In the genomic region with DNA sequence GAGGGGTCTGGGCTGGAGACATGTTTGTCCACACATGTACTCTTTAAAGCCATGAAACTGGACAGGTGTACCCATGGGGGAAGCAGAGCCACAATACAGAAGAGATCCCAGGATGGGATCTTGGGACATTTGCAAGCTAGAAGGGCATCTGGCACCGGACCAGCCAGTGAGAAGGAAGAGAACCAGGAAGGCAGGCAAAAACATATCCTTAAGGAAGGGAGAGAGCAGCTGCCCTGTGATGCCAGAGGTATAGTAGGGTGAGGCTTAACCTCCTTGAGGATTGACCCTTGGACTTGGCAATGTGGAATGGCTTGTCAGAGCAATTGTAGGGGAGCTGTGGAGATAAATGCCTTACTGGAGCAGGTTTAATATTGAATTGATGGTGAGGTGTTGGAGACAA, we compare ENCODE assay signal across 31 cellular contexts. TPM values are rescaled to one million over a fixed set of nuclear protein-coding genes. Genes with fewer than 3 reads are reported as not detected.
A peak's percentile ranks its signal among the peaks of the same experiment; 100 is the strongest.
DNase-seq lines count a peak whose midpoint lies in the region; ATAC-seq and TF ChIP-seq lines count a peak whose summit lies in the region.
"Had no signal": no experiment of that assay in that cellular context is flagged by ENCODE, and none has a peak within 500 bp of the region (broad histone marks: within the 10 kb centered on the region; RNA-seq: fewer than 3 reads in every experiment).

No MANE protein-coding gene starts in this region.

- POLR2A ChIA-PET in Caco-2 (lab: Charles Lee), result interaction anchor here (2.5 kb wide), 1 partner anchor 17 kb away, joined by 12 read pairs; the partner anchor contains the start of gene SUV39H2

- peak overlapping the region in 4 of 7 donors; percentile 10 to 84 (median 41) for H3K27ac Mint-ChIP-seq in CD14-positive monocyte
- peak overlapping the region; percentile 21 for H3K27ac Mint-ChIP-seq in Caco-2 (ENCODE audit: unreplicated experiment)
- peak overlapping the region in 3 of 5 experiments; percentile 0 to 39 (median 37) for H3K27ac Mint-ChIP-seq in brain

- ATAC-seq in GM21529 (IDR thresholded peaks at IDR 0.05; ENCODE audit: unreplicated experiment), result no peak
- ATAC-seq: activated CD8-positive, alpha-beta T cell treated with anti-CD3 and anti-CD28 coated beads, Interleukin-2, amount 10 ng/mL, durations not matched to agents 7 days and 5 days; gastrocnemius medialis; HCT116; sciatic nerve; stimulated activated naive B cell treated with anti-CD40 and anti-IgM and Interleukin-4, amounts not matched to agents 10 μg/mL and 1 μg/mL and 100 μg/mL, for 72 hours; upper lobe of right lung had no signal

- H3K36me3 Mint-ChIP-seq in CD14-positive monocyte (peaks cover 37 to 50% of the 10 kb centered on the region in 2 donors), Caco-2 (ENCODE audit: insufficient read depth, unreplicated experiment) (peaks cover 36% of the 10 kb centered on the region), brain (peaks cover 42% of the 10 kb centered on the region)

- no peaks in the 10 kb centered on the region for H3K9me3 ChIP-seq in Caco-2
- H3K9me3 ChIP-seq in muscle layer of duodenum (ENCODE audit: control insufficient read depth in 1 of 2, low read length in 2 of 2), result peaks cover 0 to 3% of the 10 kb centered on the region in 2 donors
- H3K9me3 ChIP-seq: BLaER1, breast epithelium, gastrocnemius medialis, suprapubic skin, upper lobe of right lung had no signal

- H3K9me3 Mint-ChIP-seq in CD14-positive monocyte (no peaks in the 10 kb centered on the region), Caco-2 (ENCODE audit: unreplicated experiment) (no peaks in the 10 kb centered on the region), brain (no peaks in the 10 kb centered on the region)
- H3K9me3 Mint-ChIP-seq: stimulated activated naive B cell treated with anti-CD40 and anti-IgM and Interleukin-4, amounts not matched to agents 10 μg/mL and 1 μg/mL and 100 μg/mL, for 72 hours had no signal

- intact Hi-C loops in CD14-positive monocyte (cut with micrococcal nuclease), result no loop called here
- intact Hi-C loops in Caco-2 (cut with micrococcal nuclease; ENCODE audit: unreplicated experiment), result no loop called here

- no TSS peak for BruUV-seq in Caco-2 (replicated peaks; lab: Mats Ljungman, UMichigan)

- no peak for TF ChIP-seq CTCF in CD14-positive monocyte (IDR thresholded peaks at IDR 0.05)
- TF ChIP-seq CTCF in Caco-2 (IDR thresholded peaks at IDR 0.05; ENCODE audit: insufficient read depth in 1 of 2, low read depth in 1 of 2, low read length in 1 of 2, severe bottlenecking in 1 of 2, unreplicated experiment in 1 of 2), result peak in 1 of 2 experiments; percentile 3
- TF ChIP-seq CTCF in brain (conservative IDR thresholded peaks at IDR 0.05), result no peak

- H3K4me1 Mint-ChIP-seq in CD14-positive monocyte (peaks cover 23% of the 10 kb centered on the region), Caco-2 (ENCODE audit: low read depth, unreplicated experiment) (peaks cover 12% of the 10 kb centered on the region), brain (no peaks in the 10 kb centered on the region)

- H3K27me3 ChIP-seq in Caco-2 (replicated peaks; ENCODE audit: control insufficient read depth, insufficient read depth, low read length), result no peaks in the 10 kb centered on the region
- no peaks in the 10 kb centered on the region for H3K27me3 ChIP-seq in muscle layer of duodenum (ENCODE audit: low read depth, low read length)
- H3K27me3 ChIP-seq: BLaER1, breast epithelium, gastrocnemius medialis, suprapubic skin, upper lobe of right lung had no signal

- CTCF ChIA-PET in Caco-2 (lab: Charles Lee), result interaction anchor here (1.2 kb wide), 1 partner anchor 17 kb away, joined by 5 read pairs; the partner anchor contains the start of gene SUV39H2

- no peak overlapping the region for H3K4me3 ChIP-seq in Caco-2 (ENCODE audit: low read depth, low read length)
- no peak overlapping the region for H3K4me3 ChIP-seq in muscle layer of duodenum (ENCODE audit: low read depth in 1 of 2, low read length in 2 of 2)
- H3K4me3 ChIP-seq: BLaER1, breast epithelium, gastrocnemius medialis, lung, PC-9, suprapubic skin, upper lobe of right lung had no signal

- 0 out of 2 replicates have a peak, but pooled peaks cover 4% of the 10 kb centered on the region for H3K4me1 ChIP-seq in Caco-2
- H3K4me1 ChIP-seq in muscle layer of duodenum (ENCODE audit: control insufficient read depth in 1 of 2, insufficient read depth in 2 of 2, low read length in 2 of 2), result no peaks in the 10 kb centered on the region
- H3K4me1 ChIP-seq: BLaER1, breast epithelium, suprapubic skin, upper lobe of right lung had no signal

- peaks cover 1% of the 10 kb centered on the region; the same call in 1 of the 2 replicates for H3K36me3 ChIP-seq in Caco-2 (ENCODE audit: control insufficient read depth, insufficient read depth, low read length)
- H3K36me3 ChIP-seq in muscle layer of duodenum (ENCODE audit: control insufficient read depth in 1 of 2, insufficient read depth in 2 of 2, low read length in 2 of 2), result peaks cover 14 to 27% of the 10 kb centered on the region in 2 donors
- H3K36me3 ChIP-seq: breast epithelium had no signal

- H3K4me3 Mint-ChIP-seq in CD14-positive monocyte (no peak overlapping the region), Caco-2 (ENCODE audit: unreplicated experiment) (no peak overlapping the region), brain (no peak overlapping the region)
- H3K4me3 Mint-ChIP-seq: activated CD8-positive, alpha-beta T cell treated with anti-CD3 and anti-CD28 coated beads, Interleukin-2, amount 10 ng/mL, durations not matched to agents 7 days and 5 days; stimulated activated naive B cell treated with anti-CD40 and anti-IgM and Interleukin-4, amounts not matched to agents 10 μg/mL and 1 μg/mL and 100 μg/mL, for 72 hours had no signal

- peaks cover 0 to 3% (median 0%) of the 10 kb centered on the region in 3 donors for H3K27me3 Mint-ChIP-seq in CD14-positive monocyte (ENCODE audit: low read depth in 3 of 3)
- H3K27me3 Mint-ChIP-seq in Caco-2 (ENCODE audit: insufficient read depth, unreplicated experiment), result no peaks in the 10 kb centered on the region
- no peaks in the 10 kb centered on the region for H3K27me3 Mint-ChIP-seq in brain
- H3K27me3 Mint-ChIP-seq: progenitor cell of endocrine pancreas; stimulated activated naive B cell treated with anti-CD40 and anti-IgM and Interleukin-4, amounts not matched to agents 10 μg/mL and 1 μg/mL and 100 μg/mL, for 72 hours had no signal

- H3K27ac ChIP-seq in muscle layer of duodenum (ENCODE audit: low read length), result peak overlapping the region; percentile 32
- H3K27ac ChIP-seq: BLaER1, breast epithelium, gastrocnemius medialis, suprapubic skin, upper lobe of right lung had no signal

- DNase-seq in CD14-positive monocyte (ENCODE audit: low spot score) (no peak), Caco-2 (no peak), AML-193 (lab: John Stamatoyannopoulos, UW) (no peak), germinal center (ENCODE audit: low spot score) (no peak), NCI-H1930 (lab: John Stamatoyannopoulos, UW) (no peak)
- DNase-seq: activated CD8-positive, alpha-beta T cell treated with anti-CD3 and anti-CD28 coated beads, Interleukin-2, amount 10 ng/mL, durations not matched to agents 7 days and 5 days; activated gamma-delta T cell; amygdala; DMS79 treated with DMSO at 0.1 percent for 48 hours; gastrocnemius medialis; GDM1; Karpas-422; NCI-H1436; NCI-H226; NCI-H526 treated with DMSO at 0.1 percent for 48 hours; PC-9; Right ventricle myocardium superior; stimulated activated CD4-positive, alpha-beta T cell treated with anti-CD3 and anti-CD28 coated beads, Interleukin-12 subunit alpha, Interleukin-12 subunit beta, amount 100 ng/mL, for 4 hours; stimulated activated CD4-positive, alpha-beta T cell treated with anti-CD3 and anti-CD28 coated beads, Interleukin-4, amount 100 ng/mL, for 24 hours; stimulated activated naive B cell treated with anti-CD40 and anti-IgM and Interleukin-4, amounts not matched to agents 10 μg/mL and 1 μg/mL and 100 μg/mL, for 72 hours; upper lobe of right lung had no signal

RNA-seq across cellular contexts. Expression of gene SUV39H2, which starts 17.9 kb away (rescaled TPM):
- polyA plus RNA-seq in CD14-positive monocyte, result 1 to 10 TPM in 1 of 2 donors, under 1 TPM in 1; 0.86 to 1.2 TPM
- total RNA-seq in Caco-2 (2022), result 58.3 and 60.4 TPM in 2 replicates
- 8.7 TPM for polyA plus RNA-seq in brain (ENCODE audit: insufficient read depth, low read depth, low replicate concordance)

RNA-seq across cellular contexts. Expression of gene HSPA14, which starts 22.7 kb away (rescaled TPM):
- polyA plus RNA-seq in CD14-positive monocyte (10 to 100 TPM; 15.4 to 19.3 TPM), brain (ENCODE audit: insufficient read depth, low read depth, low replicate concordance) (7.6 TPM)
- 36.9 and 39.3 TPM in 2 replicates for total RNA-seq in Caco-2 (2022)

RNA-seq across cellular contexts. Expression of gene MSANTD7, which starts 22.7 kb away (rescaled TPM):
- 1 to 10 TPM; 5.0 to 7.3 TPM for polyA plus RNA-seq in CD14-positive monocyte
- total RNA-seq in Caco-2 (2022), result 30.0 and 32.8 TPM in 2 replicates
- 14.2 TPM for polyA plus RNA-seq in brain (ENCODE audit: insufficient read depth, low read depth, low replicate concordance)

RNA-seq across cellular contexts. Expression of gene CDNF, which starts 22.9 kb away (rescaled TPM):
- polyA plus RNA-seq in CD14-positive monocyte, result under 1 TPM in 1 of 2 donors, not detected in 1; 0.28 TPM
- total RNA-seq in Caco-2 (2022), result 3.4 and 3.9 TPM in 2 replicates
- polyA plus RNA-seq in brain (ENCODE audit: insufficient read depth, low read depth, low replicate concordance), result 2.4 TPM
